ENCODE assay signal across 13 cellular contexts in genomic region chr2:118112771-118113334, GRCh38. TPM values are rescaled to one million over a fixed set of nuclear protein-coding genes. Genes with fewer than 3 reads are reported as not detected.
DNase-seq lines count a peak whose midpoint lies in the region; ATAC-seq, FAIRE-seq and TF ChIP-seq lines count a peak whose summit lies in the region.
"Had no signal": no experiment of that assay in that cellular context is flagged by ENCODE, and none has a peak within 500 bp of the region (broad histone marks: within the 10 kb centered on the region; RNA-seq: fewer than 3 reads in every experiment).

No MANE protein-coding gene starts in this region.

- H3K27ac Mint-ChIP-seq in activated T-helper 1 cell treated with anti-CD3 and anti-CD28 coated beads, Interleukin-12 subunit alpha, Interleukin-12 subunit beta, Interleukin-2, Interleukin-4 antibody, amounts not matched to agents 30 ng/mL and 10 ng/mL and 1 ng/mL, durations not matched to agents 14 hours and 24 hours and 36 hours: peak overlapping the region; percentile 26
- no peak overlapping the region for H3K27ac Mint-ChIP-seq in activated CD4-positive, alpha-beta memory T cell treated with anti-CD3 and anti-CD28 coated beads for 36 hours

- H3K36me3 ChIP-seq in HEK293 (ENCODE audit: control insufficient read depth in 2 of 2, insufficient read depth in 1 of 2, low read length in 2 of 2): peaks cover 10 to 23% of the 10 kb centered on the region in 2 experiments; a peak in 2 of 3 replicates
- no peaks in the 10 kb centered on the region for H3K36me3 ChIP-seq in keratinocyte (ENCODE audit: control insufficient read depth in 2 of 2, extremely low read depth in 1 of 2, insufficient read depth in 2 of 2, low read length in 2 of 2)

- CTCF ChIA-PET in HEK293 (lab: Yijun Ruan, JAX): no interaction called here
- CTCF ChIA-PET in activated CD4-positive, alpha-beta memory T cell treated with anti-CD3 and anti-CD28 coated beads for 36 hours (lab: Charles Lee): interaction anchor here (1.1 kb wide), 1 partner anchor 17 kb away, joined by 3 read pairs; no protein-coding TSS in a partner anchor

- peaks cover 26% of the 10 kb centered on the region for H3K4me1 Mint-ChIP-seq in activated T-helper 1 cell treated with anti-CD3 and anti-CD28 coated beads, Interleukin-12 subunit alpha, Interleukin-12 subunit beta, Interleukin-2, Interleukin-4 antibody, amounts not matched to agents 30 ng/mL and 10 ng/mL and 1 ng/mL, durations not matched to agents 14 hours and 24 hours and 36 hours (ENCODE audit: low read depth)
- peaks cover 7% of the 10 kb centered on the region for H3K4me1 Mint-ChIP-seq in activated CD4-positive, alpha-beta memory T cell treated with anti-CD3 and anti-CD28 coated beads for 36 hours (ENCODE audit: low read depth)

- H3K27me3 ChIP-seq in keratinocyte (ENCODE audit: control insufficient read depth, extremely low read depth, insufficient read depth, low read length): no peaks in the 10 kb centered on the region
- H3K27me3 ChIP-seq: ascending aorta, gastroesophageal sphincter had no signal

- H3K9ac ChIP-seq in keratinocyte (ENCODE audit: control insufficient read depth, extremely low read depth, insufficient read depth, low read length): no peak overlapping the region

- H3K9me3 ChIP-seq in HEK293 (ENCODE audit: control insufficient read depth, insufficient read depth, low read depth, low read length) (no peaks in the 10 kb centered on the region), keratinocyte (ENCODE audit: control insufficient read depth, low read depth, low read length) (no peaks in the 10 kb centered on the region)
- H3K9me3 ChIP-seq: ascending aorta, gastroesophageal sphincter had no signal

- H3K4me3 Mint-ChIP-seq in activated T-helper 1 cell treated with anti-CD3 and anti-CD28 coated beads, Interleukin-12 subunit alpha, Interleukin-12 subunit beta, Interleukin-2, Interleukin-4 antibody, amounts not matched to agents 30 ng/mL and 10 ng/mL and 1 ng/mL, durations not matched to agents 14 hours and 24 hours and 36 hours: no peak overlapping the region
- no peak overlapping the region for H3K4me3 Mint-ChIP-seq in activated CD4-positive, alpha-beta memory T cell treated with anti-CD3 and anti-CD28 coated beads for 36 hours

- H3K36me3 Mint-ChIP-seq in activated T-helper 1 cell treated with anti-CD3 and anti-CD28 coated beads, Interleukin-12 subunit alpha, Interleukin-12 subunit beta, Interleukin-2, Interleukin-4 antibody, amounts not matched to agents 30 ng/mL and 10 ng/mL and 1 ng/mL, durations not matched to agents 14 hours and 24 hours and 36 hours (ENCODE audit: low read depth): peaks cover 37% of the 10 kb centered on the region
- H3K36me3 Mint-ChIP-seq in activated CD4-positive, alpha-beta memory T cell treated with anti-CD3 and anti-CD28 coated beads for 36 hours: peaks cover 17% of the 10 kb centered on the region

- TF ChIP-seq CTCF in HEK293 (tag by site-specific recombination; IDR thresholded peaks at IDR 0.05) (no peak), keratinocyte (optimal IDR thresholded peaks at IDR 0.05 in 1 of 3, IDR thresholded peaks at IDR 0.05 in 1 of 3, conservative IDR thresholded peaks at IDR 0.05 in 1 of 3; ENCODE audit: extremely low read depth in 1 of 3, insufficient read depth in 2 of 3, low read length in 3 of 3) (no peak)

- DNase-seq in A172 (ENCODE audit: low spot score) (peak; percentile 97), keratinocyte (ENCODE audit: low read depth, low spot score) (peak; percentile 61), left cardiac atrium (no peak)
- DNase-seq in activated T-helper 1 cell treated with anti-CD3 and anti-CD28 coated beads, Interleukin-12 subunit alpha, Interleukin-12 subunit beta, Interleukin-2, Interleukin-4 antibody, amounts not matched to agents 30 ng/mL and 10 ng/mL and 1 ng/mL, durations not matched to agents 14 hours and 24 hours and 36 hours (ENCODE audit: low spot score): no peak
- no peak for DNase-seq in stimulated activated naive CD4-positive, alpha-beta T cell treated with Interleukin-2 at 50 U/mL for 16 hours (lab: John Stamatoyannopoulos, UW)
- no peak for DNase-seq in activated CD4-positive, alpha-beta memory T cell treated with anti-CD3 and anti-CD28 coated beads for 36 hours
- DNase-seq in activated naive CD4-positive, alpha-beta T cell treated with anti-CD3 and anti-CD28 coated beads, Interleukin-2, amount 50 U/mL, for 16 hours: no peak
- DNase-seq: activated CD8-positive, alpha-beta memory T cell treated with anti-CD3 and anti-CD28 coated beads for 24 hours; NCI-H2171 treated with DMSO at 0.1 percent for 48 hours; stimulated activated CD4-positive, alpha-beta T cell treated with anti-CD3 and anti-CD28 coated beads, Interleukin-12 subunit alpha, Interleukin-12 subunit beta, amount 100 ng/mL, for 4 hours had no signal

- dilution Hi-C loops in keratinocyte (cut with MboI; ENCODE audit: extremely low pct_ligation_motif_present, low sequenced_read_pairs): no loop called here

- H3K9me1 ChIP-seq in keratinocyte (ENCODE audit: control insufficient read depth, extremely low read depth, insufficient read depth, low read length): no peaks in the 10 kb centered on the region

- no peaks in the 10 kb centered on the region for H4K20me1 ChIP-seq in keratinocyte (ENCODE audit: control insufficient read depth, extremely low read depth, insufficient read depth, low read length)

- no peaks in the 10 kb centered on the region for H3K9me3 Mint-ChIP-seq in activated T-helper 1 cell treated with anti-CD3 and anti-CD28 coated beads, Interleukin-12 subunit alpha, Interleukin-12 subunit beta, Interleukin-2, Interleukin-4 antibody, amounts not matched to agents 30 ng/mL and 10 ng/mL and 1 ng/mL, durations not matched to agents 14 hours and 24 hours and 36 hours
- no peaks in the 10 kb centered on the region for H3K9me3 Mint-ChIP-seq in activated CD4-positive, alpha-beta memory T cell treated with anti-CD3 and anti-CD28 coated beads for 36 hours

- peak overlapping the region; percentile 63 for H3K4me2 ChIP-seq in keratinocyte (ENCODE audit: control insufficient read depth, extremely low read depth, insufficient read depth, low read depth, low read length)

- no peaks in the 10 kb centered on the region for H3K79me2 ChIP-seq in keratinocyte (ENCODE audit: control insufficient read depth, insufficient read depth, low read length)

- intact Hi-C loops in activated T-helper 1 cell treated with anti-CD3 and anti-CD28 coated beads, Interleukin-12 subunit alpha, Interleukin-12 subunit beta, Interleukin-2, Interleukin-4 antibody, amounts not matched to agents 30 ng/mL and 10 ng/mL and 1 ng/mL, durations not matched to agents 14 hours and 24 hours and 36 hours (cut with micrococcal nuclease): loop anchor here (5.0 kb wide), 1 partner anchor 34 kb away; no protein-coding TSS in a partner anchor
- intact Hi-C loops in left cardiac atrium (cut with DNase I): no loop called here
- intact Hi-C loops in activated CD4-positive, alpha-beta memory T cell treated with anti-CD3 and anti-CD28 coated beads for 36 hours (cut with micrococcal nuclease): no loop called here

- H3K27ac ChIP-seq in HEK293 (ENCODE audit: extremely low read depth, low read depth, low read length) (no peak overlapping the region), keratinocyte (ENCODE audit: control insufficient read depth, insufficient read depth, low read length) (peak overlapping the region; percentile 66)
- H3K27ac ChIP-seq: ascending aorta, gastroesophageal sphincter had no signal

- no peak overlapping the region for H2AFZ ChIP-seq in keratinocyte (ENCODE audit: control insufficient read depth, low read length)

- H3K27me3 Mint-ChIP-seq in activated T-helper 1 cell treated with anti-CD3 and anti-CD28 coated beads, Interleukin-12 subunit alpha, Interleukin-12 subunit beta, Interleukin-2, Interleukin-4 antibody, amounts not matched to agents 30 ng/mL and 10 ng/mL and 1 ng/mL, durations not matched to agents 14 hours and 24 hours and 36 hours (ENCODE audit: insufficient read depth): no peaks in the 10 kb centered on the region
- no peaks in the 10 kb centered on the region for H3K27me3 Mint-ChIP-seq in activated CD4-positive, alpha-beta memory T cell treated with anti-CD3 and anti-CD28 coated beads for 36 hours

- H3K4me1 ChIP-seq in HEK293 (ENCODE audit: control insufficient read depth, insufficient read depth, low read length): peaks cover 7% of the 10 kb centered on the region; the same call in 1 of the 2 replicates
- peaks cover 47% of the 10 kb centered on the region for H3K4me1 ChIP-seq in keratinocyte (ENCODE audit: control insufficient read depth, extremely low read depth, insufficient read depth, low read length)
- H3K4me1 ChIP-seq: ascending aorta, gastroesophageal sphincter had no signal

- FAIRE-seq in keratinocyte (lab: Jason Lieb, UNC): peak; percentile 97

- POLR2A ChIA-PET in HEK293 (lab: Yijun Ruan, JAX): no interaction called here
- POLR2A ChIA-PET in activated CD4-positive, alpha-beta memory T cell treated with anti-CD3 and anti-CD28 coated beads for 36 hours (lab: Charles Lee): no interaction called here

- H3K4me3 ChIP-seq in HEK293 (ENCODE audit: low read depth, low read length) (no peak overlapping the region), keratinocyte (ENCODE audit: control insufficient read depth in 2 of 3, extremely low read depth in 1 of 3, insufficient read depth in 2 of 3, low read depth in 1 of 3, low read length in 3 of 3) (peak overlapping the region in 1 of 3 experiments; percentile 5)
- H3K4me3 ChIP-seq: ascending aorta, gastroesophageal sphincter had no signal

- no peak for ATAC-seq in left cardiac atrium
- ATAC-seq: gastroesophageal sphincter had no signal

RNA-seq across cellular contexts. Expression of gene INSIG2, which starts 24.6 kb away (rescaled TPM):
- 9.3 and 11.8 TPM in 2 replicates for total RNA-seq in A172 (2014; rRNA removed; shearing (Covaris generic))
- 31.3 and 34.6 TPM in 2 replicates for total RNA-seq in activated T-helper 1 cell treated with anti-CD3 and anti-CD28 coated beads, Interleukin-12 subunit alpha, Interleukin-12 subunit beta, Interleukin-2, Interleukin-4 antibody, amounts not matched to agents 30 ng/mL and 10 ng/mL and 1 ng/mL, durations not matched to agents 14 hours and 24 hours and 36 hours
- 16.2 to 28.6 TPM (median 19.4 TPM) in 3 replicates for polyA plus RNA-seq in keratinocyte
- polyA plus RNA-seq in keratinocyte (2011; ENCODE audit: low read depth): 14.5 TPM
- 8.6 and 17.8 TPM in 2 replicates for polyA plus RNA-seq in keratinocyte (2011; cell fraction: cytosol; rRNA removed)
- 17.1 and 22.3 TPM in 2 replicates for polyA plus RNA-seq in keratinocyte (2011; cell fraction: nucleus; rRNA removed)
- polyA plus RNA-seq in keratinocyte (2012; ENCODE audit: low replicate concordance): 12.7 and 34.4 TPM in 2 replicates
- polyA minus RNA-seq in keratinocyte: 5.7 to 28.0 TPM (median 13.3 TPM) in 3 replicates
- 3.6 TPM for polyA minus RNA-seq in keratinocyte (2011; cell fraction: cytosol; rRNA and poly(A)+ RNA removed)
- polyA minus RNA-seq in keratinocyte (2011; cell fraction: nucleus; rRNA and poly(A)+ RNA removed): 7.0 and 14.0 TPM in 2 replicates
- total RNA-seq in left cardiac atrium: 10 to 100 TPM; 15.2 to 15.9 TPM
- 10 to 100 TPM; 35.0 to 40.2 TPM for total RNA-seq in activated CD4-positive, alpha-beta memory T cell treated with anti-CD3 and anti-CD28 coated beads for 36 hours

Comparison
In these comparisons a context has a peak if more than half of its experiments do, and no peak if none do; other contexts are left out.
1. DNase-seq: peak in A172 (single experiment) and keratinocyte (single experiment); none in activated T-helper 1 cell treated with anti-CD3 and anti-CD28 coated beads, Interleukin-12 subunit alpha, Interleukin-12 subunit beta, Interleukin-2, Interleukin-4 antibody, amounts not matched to agents 30 ng/mL and 10 ng/mL and 1 ng/mL, durations not matched to agents 14 hours and 24 hours and 36 hours (single experiment), stimulated activated naive CD4-positive, alpha-beta T cell treated with Interleukin-2 at 50 U/mL for 16 hours (single experiment), left cardiac atrium (single experiment), activated CD4-positive, alpha-beta memory T cell treated with anti-CD3 and anti-CD28 coated beads for 36 hours (single experiment) and activated naive CD4-positive, alpha-beta T cell treated with anti-CD3 and anti-CD28 coated beads, Interleukin-2, amount 50 U/mL, for 16 hours (single experiment).